8 cellular contexts compared by ENCODE assay signal in genomic region chr17:76968707-76969597, GRCh38.
DNase-seq lines count a peak whose midpoint lies in the region; ATAC-seq, FAIRE-seq and TF ChIP-seq lines count a peak whose summit lies in the region.

No MANE protein-coding gene starts in this region.

- no peak for TF ChIP-seq POLR2A in H54 (IDR thresholded peaks at IDR 0.05; ENCODE audit: low read depth, low read length)

- peak overlapping the region; percentile 79 for H3K27ac ChIP-seq in KOPT-K1 (ENCODE audit: low read depth, low read length, poor library complexity, severe bottlenecking)
- no peak overlapping the region for H3K27ac ChIP-seq in RWPE1
- H3K27ac ChIP-seq in left lung: no peak overlapping the region

- no peaks in the 10 kb centered on the region for H3K36me3 Mint-ChIP-seq in activated naive CD8-positive, alpha-beta T cell treated with anti-CD3 and anti-CD28 coated beads, Interleukin-2, amount 10 ng/mL, durations not matched to agents 7 days and 5 days

- H3K27me3 Mint-ChIP-seq in activated naive CD8-positive, alpha-beta T cell treated with anti-CD3 and anti-CD28 coated beads, Interleukin-2, amount 10 ng/mL, durations not matched to agents 7 days and 5 days: peaks cover 42% of the 10 kb centered on the region

- H3K36me3 ChIP-seq in KOPT-K1 (ENCODE audit: insufficient read depth, low read length) (no peaks in the 10 kb centered on the region), left lung (no peaks in the 10 kb centered on the region)

- TF ChIP-seq CTCF in RWPE1 (conservative IDR thresholded peaks at IDR 0.05; ENCODE audit: low read depth): no peak
- no peak for TF ChIP-seq CTCF in left lung (IDR thresholded peaks at IDR 0.05)
- no peak for TF ChIP-seq CTCF in GM10266 (IDR thresholded peaks at IDR 0.05; ENCODE audit: control insufficient read depth, insufficient read depth, low read depth, missing control alignments)

- H3K4me3 ChIP-seq in left lung: peak overlapping the region in 1 of 2 donors; percentile 17

- H3K9me3 Mint-ChIP-seq in activated naive CD8-positive, alpha-beta T cell treated with anti-CD3 and anti-CD28 coated beads, Interleukin-2, amount 10 ng/mL, durations not matched to agents 7 days and 5 days: no peaks in the 10 kb centered on the region

- peak overlapping the region; percentile 30 for H3K27ac Mint-ChIP-seq in activated naive CD8-positive, alpha-beta T cell treated with anti-CD3 and anti-CD28 coated beads, Interleukin-2, amount 10 ng/mL, durations not matched to agents 7 days and 5 days

- peaks cover 25 to 52% of the 10 kb centered on the region in 2 donors for H3K27me3 ChIP-seq in left lung

- ATAC-seq in activated naive CD8-positive, alpha-beta T cell treated with anti-CD3 and anti-CD28 coated beads, Interleukin-2, amount 10 ng/mL, durations not matched to agents 7 days and 5 days (ENCODE audit: low read depth): peak; percentile 79
- ATAC-seq in left lung (peak; percentile 82), GM21447 (IDR thresholded peaks at IDR 0.05; ENCODE audit: unreplicated experiment) (no peak)

- CTCF ChIA-PET in RWPE1 (lab: Yijun Ruan, JAX): interaction anchor here (0.6 kb wide), 1 partner anchor 21 kb away, joined by 3 read pairs; no protein-coding TSS in a partner anchor

- intact Hi-C loops in left lung (cut with DNase I): no loop called here

- H3K4me1 ChIP-seq in left lung: peaks cover 11 to 16% of the 10 kb centered on the region in 2 donors

- POLR2A ChIA-PET in RWPE1 (lab: Yijun Ruan, JAX; ENCODE audit: low non-redundant PET): interaction anchor here (0.6 kb wide), 1 partner anchor 175 kb away, joined by 7 read pairs; no protein-coding TSS in a partner anchor
- POLR2A ChIA-PET in activated naive CD8-positive, alpha-beta T cell treated with anti-CD3 and anti-CD28 coated beads, Interleukin-2, amount 10 ng/mL, durations not matched to agents 7 days and 5 days (lab: Charles Lee): interaction anchor here (0.6 kb wide), 1 partner anchor 11 kb away, joined by 4 read pairs; no protein-coding TSS in a partner anchor

- no peaks in the 10 kb centered on the region for H3K9me3 ChIP-seq in KOPT-K1 (ENCODE audit: insufficient read depth, low read length, poor library complexity, severe bottlenecking)
- no peaks in the 10 kb centered on the region for H3K9me3 ChIP-seq in left lung

- H3K4me3 Mint-ChIP-seq in activated naive CD8-positive, alpha-beta T cell treated with anti-CD3 and anti-CD28 coated beads, Interleukin-2, amount 10 ng/mL, durations not matched to agents 7 days and 5 days: peak overlapping the region; percentile 78

- FAIRE-seq in H54 (lab: Jason Lieb, UNC): no peak

- peaks cover 16% of the 10 kb centered on the region for H3K4me1 Mint-ChIP-seq in activated naive CD8-positive, alpha-beta T cell treated with anti-CD3 and anti-CD28 coated beads, Interleukin-2, amount 10 ng/mL, durations not matched to agents 7 days and 5 days

- DNase-seq in RWPE1 (ENCODE audit: low spot score) (peak; percentile 22), left lung (no peak), GM10266 (ENCODE audit: extremely low spot score) (no peak), H54 (ENCODE audit: insufficient read length, low spot score) (no peak)
- peak; percentile 59 for DNase-seq in activated naive CD8-positive, alpha-beta T cell treated with anti-CD3 and anti-CD28 coated beads, Interleukin-2, amount 10 ng/mL, durations not matched to agents 7 days and 5 days
- DNase-seq in stimulated activated CD8-positive, alpha-beta memory T cell treated with anti-CD3 and anti-CD28 coated beads, Interleukin-2, amount 100 ng/mL, for 48 hours (ENCODE audit: low read depth in 2 of 2): peak; percentile 17 to 23

Comparison
In these comparisons a context has a peak if more than half of its experiments do, and no peak if none do; other contexts are left out.
1. DNase-seq: peak in RWPE1 (single experiment), activated naive CD8-positive, alpha-beta T cell treated with anti-CD3 and anti-CD28 coated beads, Interleukin-2, amount 10 ng/mL, durations not matched to agents 7 days and 5 days (single experiment) and stimulated activated CD8-positive, alpha-beta memory T cell treated with anti-CD3 and anti-CD28 coated beads, Interleukin-2, amount 100 ng/mL, for 48 hours (2 of 2); none in left lung (0 of 2), GM10266 (single experiment) and H54 (single experiment).